In genomic region chr10:38025283-38025682, GRCh38 we compare ENCODE assay signal across 9 cellular contexts. TPM values are rescaled to one million over a fixed set of nuclear protein-coding genes. Genes with fewer than 3 reads are reported as not detected.
A peak's percentile ranks its signal among the peaks of the same experiment; 100 is the strongest.
DNase-seq lines count a peak whose midpoint lies in the region; ATAC-seq and TF ChIP-seq lines count a peak whose summit lies in the region.
"Had no signal": no experiment of that assay in that cellular context is flagged by ENCODE, and none has a peak within 500 bp of the region (broad histone marks: within the 10 kb centered on the region; RNA-seq: fewer than 3 reads in every experiment).

No MANE protein-coding gene starts in this region.

- no peaks in the 10 kb centered on the region for H3K27me3 Mint-ChIP-seq in central memory CD8-positive, alpha-beta T cell

- H3K4me3 Mint-ChIP-seq in central memory CD8-positive, alpha-beta T cell, result no peak overlapping the region

- ATAC-seq in GM18519 (IDR thresholded peaks at IDR 0.05; ENCODE audit: low FRiP score, unreplicated experiment) (peak; percentile 87), GM21576 (IDR thresholded peaks at IDR 0.05; ENCODE audit: unreplicated experiment) (peak; percentile 96), HG03558 (IDR thresholded peaks at IDR 0.05; ENCODE audit: extremely low read depth, unreplicated experiment) (peak; percentile 71), foreskin keratinocyte (no peak), left cardiac atrium (no peak)
- no peak for ATAC-seq in central memory CD8-positive, alpha-beta T cell (replicated peaks; ENCODE audit: extremely low read depth, poor library complexity, severe bottlenecking)

- no peak overlapping the region for H3K27ac ChIP-seq in foreskin keratinocyte

- H3K9me3 Mint-ChIP-seq in central memory CD8-positive, alpha-beta T cell, result no peaks in the 10 kb centered on the region

- H3K27ac Mint-ChIP-seq in central memory CD8-positive, alpha-beta T cell (ENCODE audit: low read depth), result peak overlapping the region; percentile 24

- H3K27me3 ChIP-seq in foreskin keratinocyte, result no peaks in the 10 kb centered on the region

- H3K4me1 ChIP-seq in foreskin keratinocyte, result no peaks in the 10 kb centered on the region

- TF ChIP-seq CTCF in foreskin keratinocyte (conservative IDR thresholded peaks at IDR 0.05), result no peak

- DNase-seq in central memory CD8-positive, alpha-beta T cell (ENCODE audit: low spot score in 2 of 2), result no peak
- DNase-seq in D341Med (ENCODE audit: low spot score) (no peak), cerebellar nuclear complex (lab: John Stamatoyannopoulos, UW) (no peak), foreskin keratinocyte (no peak), left cardiac atrium (no peak)
- DNase-seq: NCI-H2171 had no signal

- H3K36me3 Mint-ChIP-seq in central memory CD8-positive, alpha-beta T cell (ENCODE audit: insufficient read depth), result peaks cover 68% of the 10 kb centered on the region

- H3K4me1 Mint-ChIP-seq in central memory CD8-positive, alpha-beta T cell, result peaks cover 25% of the 10 kb centered on the region

- intact Hi-C loops in left cardiac atrium (cut with DNase I), result no loop called here

RNA-seq across cellular contexts. Expression of gene ZNF33A, which starts 14.8 kb away (rescaled TPM):
- 18.3 and 18.9 TPM in 2 replicates for total RNA-seq in foreskin keratinocyte
- polyA plus RNA-seq in foreskin keratinocyte, result 9.0 and 9.7 TPM in 2 replicates
- total RNA-seq in left cardiac atrium, result 10 to 100 TPM; 16.8 to 22.7 TPM

RNA-seq across cellular contexts. Expression of gene ZNF25, which starts 48.8 kb away (rescaled TPM):
- total RNA-seq in foreskin keratinocyte, result 3.3 and 3.9 TPM in 2 replicates
- 1.1 TPM in 2 replicates for polyA plus RNA-seq in foreskin keratinocyte
- total RNA-seq in left cardiac atrium, result 10 to 100 TPM; 15.4 to 19.3 TPM

Comparison
In these comparisons a context has a peak if more than half of its experiments do, and no peak if none do; other contexts are left out.
1. ATAC-seq: peak in GM18519 (single experiment), GM21576 (single experiment) and HG03558 (single experiment); none in central memory CD8-positive, alpha-beta T cell (single experiment), foreskin keratinocyte (single experiment) and left cardiac atrium (0 of 2).